35 cellular contexts compared by ENCODE assay signal in genomic region chr6:13139119-13139518, GRCh38.
"Had no signal": no experiment of that assay in that cellular context is flagged by ENCODE, and none has a peak within 500 bp of the region (broad histone marks: within the 10 kb centered on the region; RNA-seq: fewer than 3 reads in every experiment).

No MANE protein-coding gene starts in this region.

- H3K4me1 ChIP-seq: adrenal gland, colonic mucosa, esophagus squamous epithelium had no signal

- H3K36me3 Mint-ChIP-seq: activated naive CD4-positive, alpha-beta T cell treated with anti-CD3 and anti-CD28 coated beads, Interleukin-2, amount 50 U/mL, for 24 hours; activated naive CD8-positive, alpha-beta T cell treated with anti-CD3 and anti-CD28 coated beads for 36 hours had no signal

- H3K4me3 Mint-ChIP-seq: activated B cell treated with CpG ODN at 0.5 μM for 24 hours; activated CD8-positive, alpha-beta T cell treated with anti-CD3 and anti-CD28 coated beads for 36 hours; activated naive CD4-positive, alpha-beta T cell treated with anti-CD3 and anti-CD28 coated beads, Interleukin-2, amount 50 U/mL, for 24 hours; activated naive CD8-positive, alpha-beta T cell treated with anti-CD3 and anti-CD28 coated beads for 36 hours; activated naive CD8-positive, alpha-beta T cell treated with anti-CD3 and anti-CD28 coated beads, Interleukin-2, amount 50 U/mL, for 24 hours; activated T-cell treated with anti-CD3 and anti-CD28 coated beads, Interleukin-2, amount 50 U/mL, for 4 hours; activated T-helper 17 cell treated with anti-CD3 and anti-CD28 coated beads, Interleukin-2, amount 50 U/mL, for 72 hours; T-helper 17 cell; T-helper 2 cell treated with Interferon-gamma antibody and Interleukin-4, amounts not matched to agents 5 μg/mL and 100 μg/mL, for 36 hours had no signal

- H3K9me3 ChIP-seq: adrenal gland, body of pancreas, colonic mucosa, esophagus squamous epithelium, heart left ventricle had no signal

- ATAC-seq: activated CD4-positive, CD25-positive, alpha-beta regulatory T cell treated with anti-CD3 and anti-CD28 coated beads, Interleukin-2, amount 50 U/mL, for 24 hours; activated CD8-positive, alpha-beta T cell treated with anti-CD3 and anti-CD28 coated beads for 36 hours; activated naive CD8-positive, alpha-beta T cell treated with anti-CD3 and anti-CD28 coated beads, Interleukin-2, amount 50 U/mL, for 24 hours; activated T-cell treated with anti-CD3 and anti-CD28 coated beads, Interleukin-2, amount 50 U/mL, for 4 hours; activated T-helper 17 cell treated with anti-CD3 and anti-CD28 coated beads, Interleukin-2, amount 50 U/mL, for 72 hours; body of pancreas; heart left ventricle; T-helper 17 cell had no signal

- H3K36me3 ChIP-seq: adrenal gland, cardiac muscle cell, colonic mucosa, esophagus squamous epithelium, heart left ventricle, WERI-Rb-1 had no signal

- H3K4me1 Mint-ChIP-seq: activated naive CD4-positive, alpha-beta T cell treated with anti-CD3 and anti-CD28 coated beads, Interleukin-2, amount 50 U/mL, for 24 hours; activated naive CD8-positive, alpha-beta T cell treated with anti-CD3 and anti-CD28 coated beads, Interleukin-2, amount 50 U/mL, for 24 hours; activated T-helper 17 cell treated with anti-CD3 and anti-CD28 coated beads, Interleukin-2, amount 50 U/mL, for 72 hours; T-helper 17 cell had no signal

- H3K27me3 ChIP-seq: adrenal gland, body of pancreas, cardiac muscle cell, colonic mucosa, dorsolateral prefrontal cortex, esophagus squamous epithelium, heart left ventricle had no signal

- DNase-seq: activated B cell treated with CpG ODN at 0.5 μM for 24 hours; activated CD4-positive, alpha-beta T cell treated with anti-CD3 and anti-CD28 coated beads for 48 hours; activated CD4-positive, alpha-beta T cell treated with anti-CD3 and anti-CD28 coated beads, Interleukin-2, amount 50 U/mL, for 1 hour; activated CD4-positive, alpha-beta T cell treated with anti-CD3 and anti-CD28 coated beads, Interleukin-2, amount 50 U/mL, for 48 hours; activated CD8-positive, alpha-beta memory T cell treated with anti-CD3 and anti-CD28 coated beads for 24 hours; activated CD8-positive, alpha-beta T cell treated with anti-CD3 and anti-CD28 coated beads for 36 hours; activated effector memory CD4-positive, alpha-beta T cell treated with Interleukin-2 at 50 U/mL for 16 hours; activated gamma-delta T cell treated with Interleukin-2 at 50 U/mL for 16 hours; activated naive CD4-positive, alpha-beta T cell treated with Interleukin-2 at 50 U/mL for 16 hours; activated naive CD8-positive, alpha-beta T cell treated with anti-CD3 and anti-CD28 coated beads for 36 hours; activated naive CD8-positive, alpha-beta T cell treated with anti-CD3 and anti-CD28 coated beads, Interleukin-2, amount 50 U/mL, for 24 hours; activated T-cell treated with anti-CD3 and anti-CD28 coated beads, Interleukin-2, amount 50 U/mL, for 4 hours; adrenal gland; amygdala; aorta; body of pancreas; central memory CD4-positive, alpha-beta T cell; cerebellar nuclear complex; colonic mucosa; dorsolateral prefrontal cortex; effector memory CD4-positive, alpha-beta T cell; esophagus squamous epithelium; foreskin fibroblast; glutamatergic neuron; heart left ventricle; T-helper 1 cell; T-helper 17 cell; T1000; WERI-Rb-1 had no signal

- FAIRE-seq: frontal cortex had no signal

- H3K9me3 Mint-ChIP-seq: activated B cell treated with CpG ODN at 0.5 μM for 24 hours; activated CD8-positive, alpha-beta T cell treated with anti-CD3 and anti-CD28 coated beads for 36 hours; activated naive CD4-positive, alpha-beta T cell treated with anti-CD3 and anti-CD28 coated beads, Interleukin-2, amount 50 U/mL, for 24 hours; activated naive CD8-positive, alpha-beta T cell treated with anti-CD3 and anti-CD28 coated beads for 36 hours; activated naive CD8-positive, alpha-beta T cell treated with anti-CD3 and anti-CD28 coated beads, Interleukin-2, amount 50 U/mL, for 24 hours; activated T-cell treated with anti-CD3 and anti-CD28 coated beads, Interleukin-2, amount 50 U/mL, for 4 hours; activated T-helper 17 cell treated with anti-CD3 and anti-CD28 coated beads, Interleukin-2, amount 50 U/mL, for 72 hours; T-helper 2 cell treated with Interferon-gamma antibody and Interleukin-4, amounts not matched to agents 5 μg/mL and 100 μg/mL, for 36 hours had no signal

- H3K27me3 Mint-ChIP-seq: activated CD8-positive, alpha-beta T cell treated with anti-CD3 and anti-CD28 coated beads for 36 hours; activated naive CD4-positive, alpha-beta T cell treated with anti-CD3 and anti-CD28 coated beads, Interleukin-2, amount 50 U/mL, for 24 hours; activated naive CD8-positive, alpha-beta T cell treated with anti-CD3 and anti-CD28 coated beads for 36 hours had no signal

- H3K4me3 ChIP-seq: adrenal gland, body of pancreas, cardiac muscle cell, colonic mucosa, dorsolateral prefrontal cortex, esophagus squamous epithelium, heart left ventricle had no signal

- H3K27ac Mint-ChIP-seq: activated B cell treated with CpG ODN at 0.5 μM for 24 hours; activated CD8-positive, alpha-beta T cell treated with anti-CD3 and anti-CD28 coated beads for 36 hours; activated naive CD4-positive, alpha-beta T cell treated with anti-CD3 and anti-CD28 coated beads, Interleukin-2, amount 50 U/mL, for 24 hours; activated naive CD8-positive, alpha-beta T cell treated with anti-CD3 and anti-CD28 coated beads for 36 hours; activated naive CD8-positive, alpha-beta T cell treated with anti-CD3 and anti-CD28 coated beads, Interleukin-2, amount 50 U/mL, for 24 hours; activated T-helper 17 cell treated with anti-CD3 and anti-CD28 coated beads, Interleukin-2, amount 50 U/mL, for 72 hours; T-helper 17 cell; T-helper 2 cell treated with Interferon-gamma antibody and Interleukin-4, amounts not matched to agents 5 μg/mL and 100 μg/mL, for 36 hours had no signal

- H3K27ac ChIP-seq: adrenal gland, body of pancreas, cardiac muscle cell, colonic mucosa, esophagus squamous epithelium, heart left ventricle, WERI-Rb-1 had no signal
